ENCODE assay signal across 37 cellular contexts in the genomic region with DNA sequence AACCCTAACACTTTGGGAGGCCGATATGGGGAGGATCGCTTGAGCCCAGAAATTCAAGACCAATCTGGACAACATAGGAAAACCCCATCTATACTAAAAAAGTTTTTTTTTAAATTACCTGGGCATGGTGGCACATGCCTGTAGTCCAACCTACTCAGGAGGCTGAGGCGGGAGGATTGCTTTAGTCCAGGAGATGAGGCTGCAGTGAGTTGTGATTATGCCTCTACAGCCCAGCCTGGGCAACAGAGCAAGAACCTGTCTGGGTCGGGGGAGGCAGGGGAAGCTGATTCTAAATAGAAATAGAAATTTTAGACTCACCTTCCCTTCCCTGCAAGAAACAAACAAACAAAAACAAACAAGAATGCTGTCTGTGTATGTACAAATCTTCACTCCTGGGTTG. TPM values are rescaled to one million over a fixed set of nuclear protein-coding genes. Genes with fewer than 3 reads are reported as not detected.
"Had no signal": no experiment of that assay in that cellular context is flagged by ENCODE, and none has a peak within 500 bp of the region (broad histone marks: within the 10 kb centered on the region; RNA-seq: fewer than 3 reads in every experiment).

No MANE protein-coding gene starts in this region.

- H3K4me3 ChIP-seq: MG63 had no signal

- H3K27me3 ChIP-seq: MG63 had no signal

- DNase-seq: Karpas-422, Kasumi-1, MG63, MM.1S, MV-4-11, NCI-H1048, NCI-H1092, NCI-H1092 treated with DMSO at 0.1 percent for 48 hours, NCI-H1105, NCI-H1417, NCI-H1417 treated with DMSO at 0.1 percent for 48 hours, NCI-H1436, NCI-H1436 treated with DMSO at 0.1 percent for 48 hours, NCI-H146, NCI-H1694, NCI-H1694 treated with DMSO at 0.1 percent for 48 hours, NCI-H187, NCI-H187 treated with DMSO at 0.1 percent for 48 hours, NCI-H1930, NCI-H2029, NCI-H2029 treated with DMSO at 0.1 percent for 48 hours, NCI-H2081, NCI-H2081 treated with DMSO at 0.1 percent for 48 hours, NCI-H2107, NCI-H2171, NCI-H2227 treated with DMSO at 0.1 percent for 48 hours, NCI-H226, NCI-H345, NCI-H446, NCI-H446 treated with DMSO at 0.1 percent for 48 hours, NCI-H510A, NCI-H510A treated with DMSO at 0.1 percent for 48 hours, NCI-H524, NCI-H524 treated with DMSO at 0.1 percent for 48 hours had no signal

- H3K9me3 ChIP-seq: MG63 had no signal

- H3K4me2 ChIP-seq: KMS-11 had no signal

- H3K27ac ChIP-seq: KMS-11 had no signal

- H3K9ac ChIP-seq: KMS-11 had no signal

- H3K36me3 ChIP-seq: MG63 had no signal

RNA-seq across cellular contexts. Expression of gene PRODH, which starts 52.9 kb away (rescaled TPM):
- total RNA-seq: LHCN-M2, M059J had no signal
